ENCODE assay signal across 19 cellular contexts in genomic region chr3:149615731-149616221, GRCh38. TPM values are rescaled to one million over a fixed set of nuclear protein-coding genes. Genes with fewer than 3 reads are reported as not detected.
DNase-seq lines count a peak whose midpoint lies in the region; ATAC-seq, FAIRE-seq and TF ChIP-seq lines count a peak whose summit lies in the region.
"Had no signal": no experiment of that assay in that cellular context is flagged by ENCODE, and none has a peak within 500 bp of the region (broad histone marks: within the 10 kb centered on the region; RNA-seq: fewer than 3 reads in every experiment).

No MANE protein-coding gene starts in this region.

- FAIRE-seq in astrocyte (lab: Jason Lieb, UNC), result no peak
- FAIRE-seq: G401.6, H54 had no signal

- H3K27ac Mint-ChIP-seq in astrocyte (ENCODE audit: unreplicated experiment), result no peak overlapping the region
- H3K27ac Mint-ChIP-seq: activated CD8-positive, alpha-beta T cell treated with anti-CD3 and anti-CD28 coated beads for 36 hours; neural progenitor cell had no signal

- H3K4me2 ChIP-seq in astrocyte (ENCODE audit: low read length), result peak overlapping the region; percentile 50
- H3K4me2 ChIP-seq: neural progenitor cell had no signal

- H3K4me1 ChIP-seq in astrocyte (ENCODE audit: insufficient read depth, low read length) (peaks cover 42% of the 10 kb centered on the region), right cardiac atrium (ENCODE audit: control insufficient read depth, insufficient read depth, low read length) (peaks cover 31% of the 10 kb centered on the region), skeletal muscle tissue (ENCODE audit: control insufficient read depth in 3 of 3, insufficient read depth in 3 of 3, low read length in 3 of 3) (peaks cover 11 to 33% (median 11%) of the 10 kb centered on the region in 3 donors)
- H3K4me1 ChIP-seq: BE2C had no signal

- H3K79me2 ChIP-seq in astrocyte (ENCODE audit: insufficient read depth, low read length), result peaks cover 95% of the 10 kb centered on the region

- 56% methylated on average over 6 of the region's 6 CpGs for WGBS in right cardiac atrium

- H3K9me3 Mint-ChIP-seq in astrocyte (ENCODE audit: unreplicated experiment), result no peaks in the 10 kb centered on the region
- H3K9me3 Mint-ChIP-seq: activated CD8-positive, alpha-beta T cell treated with anti-CD3 and anti-CD28 coated beads for 36 hours; neural progenitor cell had no signal

- H3K27ac ChIP-seq in astrocyte (ENCODE audit: low read depth, low read length) (peak overlapping the region; percentile 74), right cardiac atrium (ENCODE audit: low read length) (peak overlapping the region; percentile 51), skeletal muscle tissue (ENCODE audit: low read depth, low read length) (peak overlapping the region; percentile 2)
- H3K27ac ChIP-seq: neural progenitor cell had no signal

- no peak for TF ChIP-seq CTCF in astrocyte (IDR thresholded peaks at IDR 0.05; ENCODE audit: insufficient read depth, low read depth, low read length)

- H3K36me3 ChIP-seq in astrocyte (ENCODE audit: insufficient read depth, low read length) (peaks cover 2% of the 10 kb centered on the region), skeletal muscle tissue (ENCODE audit: control insufficient read depth in 3 of 3, insufficient read depth in 3 of 3, low read length in 3 of 3) (no peaks in the 10 kb centered on the region)
- H3K36me3 ChIP-seq: BE2C, neural progenitor cell had no signal

- peaks cover 53% of the 10 kb centered on the region for H4K20me1 ChIP-seq in astrocyte (ENCODE audit: insufficient read depth, low read length)

- H3K9me3 ChIP-seq in astrocyte (ENCODE audit: insufficient read depth, low read depth, low read length), result no peaks in the 10 kb centered on the region
- H3K9me3 ChIP-seq in right cardiac atrium (ENCODE audit: control insufficient read depth, low read length), result no peaks in the 10 kb centered on the region
- no peaks in the 10 kb centered on the region for H3K9me3 ChIP-seq in skeletal muscle tissue (ENCODE audit: control insufficient read depth in 3 of 3, low read length in 3 of 3)
- H3K9me3 ChIP-seq: BE2C had no signal

- H3K9ac ChIP-seq in astrocyte (ENCODE audit: low read length), result peak overlapping the region; percentile 50
- H3K9ac ChIP-seq in skeletal muscle tissue (ENCODE audit: low read depth in 1 of 3, low read length in 3 of 3), result no peak overlapping the region
- H3K9ac ChIP-seq: neural progenitor cell had no signal

- H3K27me3 ChIP-seq in astrocyte (ENCODE audit: insufficient read depth, low read length), result no peaks in the 10 kb centered on the region
- H3K27me3 ChIP-seq in right cardiac atrium (ENCODE audit: control insufficient read depth, insufficient read depth), result no peaks in the 10 kb centered on the region
- H3K27me3 ChIP-seq in skeletal muscle tissue (ENCODE audit: control insufficient read depth in 3 of 3, insufficient read depth in 3 of 3, low read length in 3 of 3), result no peaks in the 10 kb centered on the region
- H3K27me3 ChIP-seq: BE2C, neural progenitor cell had no signal

- H2AFZ ChIP-seq in astrocyte (ENCODE audit: low read depth, low read length), result no peak overlapping the region
- H2AFZ ChIP-seq: neural progenitor cell had no signal

- ATAC-seq in right cardiac atrium (peak; percentile 60 to 71), HG02938 (IDR thresholded peaks at IDR 0.05; ENCODE audit: unreplicated experiment) (no peak)
- ATAC-seq: activated CD8-positive, alpha-beta T cell treated with anti-CD3 and anti-CD28 coated beads for 36 hours had no signal

- intact Hi-C loops in right cardiac atrium (cut with DNase I), result no loop called here

- no peak overlapping the region for H3K4me3 Mint-ChIP-seq in astrocyte (ENCODE audit: unreplicated experiment)
- H3K4me3 Mint-ChIP-seq: activated CD8-positive, alpha-beta T cell treated with anti-CD3 and anti-CD28 coated beads for 36 hours; neural progenitor cell had no signal

- H3K4me3 ChIP-seq in astrocyte (ENCODE audit: insufficient read depth, low read depth, low read length) (no peak overlapping the region), right cardiac atrium (ENCODE audit: low read length) (no peak overlapping the region), skeletal muscle tissue (ENCODE audit: low read length in 3 of 3) (no peak overlapping the region)
- H3K4me3 ChIP-seq: neural progenitor cell had no signal

- H3K27me3 Mint-ChIP-seq in astrocyte (ENCODE audit: low read depth, unreplicated experiment), result no peaks in the 10 kb centered on the region

- peaks cover 47% of the 10 kb centered on the region for H3K4me1 Mint-ChIP-seq in astrocyte (ENCODE audit: low read depth, unreplicated experiment)

- peaks cover 8% of the 10 kb centered on the region for H3K36me3 Mint-ChIP-seq in astrocyte (ENCODE audit: low read depth, unreplicated experiment)

- peak; percentile 54 for DNase-seq in ELR (ENCODE audit: low read depth)
- DNase-seq in astrocyte (ENCODE audit: low read depth), result no peak
- peak in 2 of 3 donors; percentile 35 to 58 for DNase-seq in right cardiac atrium
- no peak for DNase-seq in NCI-H1930 (lab: John Stamatoyannopoulos, UW)
- DNase-seq in NCI-H1092 (lab: John Stamatoyannopoulos, UW), result no peak
- no peak for DNase-seq in cerebellum (ENCODE audit: low spot score)
- DNase-seq: activated CD8-positive, alpha-beta T cell treated with anti-CD3 and anti-CD28 coated beads for 36 hours; activated effector memory CD4-positive, alpha-beta T cell treated with anti-CD3 and anti-CD28 coated beads, Interleukin-2, amount 50 U/mL, for 16 hours; BE2C; cortex of kidney; foreskin melanocyte; NCI-H1105; NCI-H524 treated with DMSO at 0.1 percent for 48 hours; T1000 had no signal

RNA-seq across cellular contexts. Expression of gene WWTR1, which starts 42.0 kb away (rescaled TPM):
- total RNA-seq in astrocyte, result 94.3 and 105 TPM in 2 replicates
- total RNA-seq in right cardiac atrium, result 10 to 100 TPM; 48.2 to 99.2 (median 56.9) TPM
- 23.0 TPM for polyA plus RNA-seq in right cardiac atrium
- total RNA-seq in skeletal muscle tissue, result 34.4 TPM
- total RNA-seq in cerebellum, result 11.8 TPM

Comparison
In these comparisons a context has a peak if more than half of its experiments do, and no peak if none do; other contexts are left out.
1. DNase-seq: peak in ELR (single experiment) and right cardiac atrium (2 of 3); none in astrocyte (single experiment), NCI-H1930 (0 of 2), NCI-H1092 (single experiment) and cerebellum (single experiment).
2. H3K27ac ChIP-seq: peak in every context shown above with its lines; median percentile 74 in astrocyte; 51 in right cardiac atrium; 2 in skeletal muscle tissue.